Comparison of ENCODE assay signal across 15 cellular contexts in the genomic region with DNA sequence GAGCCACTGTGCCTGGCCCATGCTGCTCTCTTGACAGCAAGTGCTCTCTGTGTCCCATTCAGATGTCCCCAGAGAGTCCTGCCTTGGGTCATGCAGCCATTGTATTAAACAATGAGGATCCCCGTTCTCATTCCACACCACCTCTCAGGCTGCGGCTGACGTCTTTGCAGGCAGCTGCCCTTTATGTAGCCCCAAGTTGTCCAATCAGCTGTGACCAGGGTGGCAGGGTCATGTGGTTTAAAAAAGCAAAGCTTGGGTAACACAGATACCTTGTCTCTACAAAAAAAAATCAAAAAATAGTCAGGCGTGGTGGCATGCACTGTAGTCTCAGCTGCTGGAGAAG. TPM values are rescaled to one million over a fixed set of nuclear protein-coding genes. Genes with fewer than 3 reads are reported as not detected.
A peak's percentile ranks its signal among the peaks of the same experiment; 100 is the strongest.
DNase-seq lines count a peak whose midpoint lies in the region; ATAC-seq, FAIRE-seq and TF ChIP-seq lines count a peak whose summit lies in the region.
"Had no signal": no experiment of that assay in that cellular context is flagged by ENCODE, and none has a peak within 500 bp of the region (broad histone marks: within the 10 kb centered on the region; RNA-seq: fewer than 3 reads in every experiment).

No MANE protein-coding gene starts in this region.

- H3K27ac Mint-ChIP-seq in T-helper 17 cell (no peak overlapping the region), osteocyte (ENCODE audit: unreplicated experiment) (no peak overlapping the region)

- peak; percentile 13 for ATAC-seq in GM19452 (IDR thresholded peaks at IDR 0.05; ENCODE audit: unreplicated experiment)
- peak; percentile 16 for ATAC-seq in HG02981 (IDR thresholded peaks at IDR 0.05; ENCODE audit: unreplicated experiment)
- ATAC-seq in T-helper 17 cell = peak; percentile 48

- no peaks in the 10 kb centered on the region for H3K27me3 Mint-ChIP-seq in T-helper 17 cell
- peaks cover 6% of the 10 kb centered on the region for H3K27me3 Mint-ChIP-seq in osteocyte (ENCODE audit: unreplicated experiment)
- H3K27me3 Mint-ChIP-seq: activated naive CD8-positive, alpha-beta T cell treated with anti-CD3 and anti-CD28 coated beads for 36 hours had no signal

- H3K4me1 Mint-ChIP-seq in T-helper 17 cell = peaks cover 25% of the 10 kb centered on the region
- peaks cover 3% of the 10 kb centered on the region for H3K4me1 Mint-ChIP-seq in osteocyte (ENCODE audit: unreplicated experiment)

- peaks cover 2% of the 10 kb centered on the region for H3K36me3 Mint-ChIP-seq in T-helper 17 cell (ENCODE audit: low read depth)
- no peaks in the 10 kb centered on the region for H3K36me3 Mint-ChIP-seq in osteocyte (ENCODE audit: unreplicated experiment)

- FAIRE-seq in GM12891 (lab: Jason Lieb, UNC) = peak; percentile 76
- FAIRE-seq: HTR-8/SVneo, small intestine had no signal

- no peaks in the 10 kb centered on the region for H3K9me3 ChIP-seq in T-helper 17 cell (ENCODE audit: control insufficient read depth, low read length, poor library complexity, severe bottlenecking)

- peak overlapping the region; percentile 66 for H3K4me3 Mint-ChIP-seq in T-helper 17 cell
- no peak overlapping the region for H3K4me3 Mint-ChIP-seq in osteocyte (ENCODE audit: unreplicated experiment)

- no peak for TF ChIP-seq POLR2A in GM12891 (IDR thresholded peaks at IDR 0.05; ENCODE audit: low read depth, low read length)

- DNase-seq in GM12891 (ENCODE audit: insufficient read length, low spot score) = no peak
- no peak for DNase-seq in T-helper 17 cell
- no peak for DNase-seq in MV-4-11 (lab: John Stamatoyannopoulos, UW)
- DNase-seq in NCI-H128 (lab: John Stamatoyannopoulos, UW; ENCODE audit: unreplicated experiment) = no peak
- no peak for DNase-seq in osteocyte (ENCODE audit: extremely low spot score, unreplicated experiment)
- DNase-seq in amygdala (lab: John Stamatoyannopoulos, UW) = no peak
- DNase-seq: activated CD4-positive, alpha-beta T cell treated with anti-CD3 and anti-CD28 coated beads for 4 hours; effector CD8-positive, alpha-beta T cell; hippocampal formation; SHP77; small intestine had no signal

- no peak for TF ChIP-seq CTCF in osteocyte (IDR thresholded peaks at IDR 0.05)

- no peaks in the 10 kb centered on the region for H3K9me3 Mint-ChIP-seq in osteocyte (ENCODE audit: unreplicated experiment)
- H3K9me3 Mint-ChIP-seq: activated naive CD8-positive, alpha-beta T cell treated with anti-CD3 and anti-CD28 coated beads for 36 hours had no signal

TF ChIP-seq in GM12891, 5 proteins besides CTCF, POLR2A, EP300 and RAD21:
- TF ChIP-seq SPI1 (IDR thresholded peaks at IDR 0.05; ENCODE audit: low read depth, low read length) (no peak), TAF1 (IDR thresholded peaks at IDR 0.05; ENCODE audit: low read depth, low read length) (no peak), POLR2AphosphoS5 (IDR thresholded peaks at IDR 0.05; ENCODE audit: low read depth, low read length) (no peak), POU2F2 (IDR thresholded peaks at IDR 0.05; ENCODE audit: low read depth, low read length) (no peak), PAX5 (IDR thresholded peaks at IDR 0.05; ENCODE audit: insufficient read depth, low read length, severe bottlenecking) (no peak)

RNA-seq across cellular contexts. Expression of a gene that starts 13.2 kb away (rescaled TPM):
- 6.2 TPM for polyA plus RNA-seq in GM12891 (2012; ENCODE audit: low read depth, missing spikeins)
- total RNA-seq in T-helper 17 cell (1 to 10 TPM; 2.9 to 4.0 TPM), osteocyte (0.19 and 0.21 TPM in 2 replicates)
